Comparison of ENCODE assay signal across 22 cellular contexts in genomic region chr14:96066976-96067375, GRCh38.
"Had no signal": no experiment of that assay in that cellular context is flagged by ENCODE, and none has a peak within 500 bp of the region (broad histone marks: within the 10 kb centered on the region; RNA-seq: fewer than 3 reads in every experiment).

No MANE protein-coding gene starts in this region.

- H3K4me3 ChIP-seq: esophagus muscularis mucosa, gastroesophageal sphincter, heart left ventricle, left lung, mucosa of descending colon, pancreas, right lobe of liver, smooth muscle cell, stomach, upper lobe of left lung had no signal

- H3K9me3 ChIP-seq: esophagus muscularis mucosa, gastroesophageal sphincter, heart left ventricle, left lung, mucosa of descending colon, neutrophil, pancreas, right lobe of liver, stomach, upper lobe of left lung had no signal

- DNase-seq: activated CD4-positive, alpha-beta T cell treated with anti-CD3 and anti-CD28 coated beads for 1 hour; activated CD8-positive, alpha-beta memory T cell treated with anti-CD3 and anti-CD28 coated beads for 24 hours; activated CD8-positive, alpha-beta memory T cell treated with anti-CD3 and anti-CD28 coated beads, Interleukin-2, amount 50 U/mL, for 48 hours; activated effector memory CD4-positive, alpha-beta T cell treated with anti-CD3 and anti-CD28 coated beads, Interleukin-2, amount 50 U/mL, for 16 hours; activated naive CD4-positive, alpha-beta T cell treated with anti-CD3 and anti-CD28 coated beads, Interleukin-2, amount 50 U/mL, for 16 hours; activated T-cell treated with anti-CD3 and anti-CD28 coated beads, Interleukin-2, amount 50 U/mL, for 48 hours; brain microvascular endothelial cell; effector CD8-positive, alpha-beta T cell; heart left ventricle; left lung; mucosa of descending colon; naive B cell; stimulated activated CD4-positive, alpha-beta T cell treated with anti-CD3 and anti-CD28 coated beads, Interleukin-4, amount 100 ng/mL, for 24 hours; stomach; upper lobe of left lung had no signal

- H3K27ac ChIP-seq: brain microvascular endothelial cell, esophagus muscularis mucosa, gastroesophageal sphincter, heart left ventricle, left lung, neutrophil, pancreas, right lobe of liver, stomach, upper lobe of left lung had no signal

- H3K27me3 ChIP-seq: brain microvascular endothelial cell, esophagus muscularis mucosa, gastroesophageal sphincter, heart left ventricle, left lung, pancreas, right lobe of liver, upper lobe of left lung had no signal

- H3K4me2 ChIP-seq: smooth muscle cell had no signal

- H3K4me1 ChIP-seq: heart left ventricle, left lung, pancreas, right lobe of liver, stomach had no signal

- ATAC-seq: gastroesophageal sphincter; heart left ventricle; left lung; mucosa of descending colon; stimulated activated effector memory CD8-positive, alpha-beta T cell treated with anti-CD3 and anti-CD28 coated beads, Interleukin-12 subunit alpha, Interleukin-12 subunit beta, amount 100 ng/mL, for 72 hours had no signal

- H3K36me3 ChIP-seq: brain microvascular endothelial cell, esophagus muscularis mucosa, heart left ventricle, left lung, neutrophil, pancreas, right lobe of liver, stomach, upper lobe of left lung had no signal
